ENCODE assay signal across 8 cellular contexts in the genomic region with DNA sequence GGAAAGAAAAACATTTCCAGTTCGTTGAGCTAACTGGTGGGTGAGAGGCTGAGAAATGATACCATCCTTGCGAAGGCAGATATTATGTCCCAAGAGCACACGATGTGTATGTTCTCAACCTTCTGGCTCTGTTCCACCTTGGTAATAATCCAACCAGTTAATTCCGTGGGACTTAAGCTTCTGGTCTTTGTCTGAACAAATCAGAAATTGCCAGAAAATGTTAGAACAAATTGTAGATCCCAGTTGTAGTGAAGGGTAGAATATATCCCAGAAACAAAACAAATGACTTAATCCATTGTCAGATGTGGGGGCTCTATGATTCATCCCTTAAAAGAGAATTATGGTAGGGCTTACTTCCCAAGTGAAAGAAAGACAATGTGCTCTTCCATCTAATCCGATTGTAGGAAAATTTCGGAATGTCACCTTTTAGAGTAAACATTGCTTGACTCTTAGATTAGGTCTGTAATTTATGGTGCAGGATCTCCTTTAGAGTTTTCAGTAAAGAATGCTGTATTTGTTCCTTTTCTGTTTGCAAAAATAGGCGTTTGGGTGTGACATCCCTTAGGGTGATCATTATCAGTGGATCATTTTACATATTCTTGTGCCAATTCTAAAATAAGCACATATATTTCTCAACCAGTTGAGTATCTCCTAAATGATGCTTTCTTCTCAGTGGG.
DNase-seq lines count a peak whose midpoint lies in the region; ATAC-seq and TF ChIP-seq lines count a peak whose summit lies in the region.

No MANE protein-coding gene starts in this region.

- H3K9me3 ChIP-seq in muscle layer of duodenum (ENCODE audit: control insufficient read depth in 1 of 2, low read length in 2 of 2), result no peaks in the 10 kb centered on the region

- H3K27ac ChIP-seq in muscle layer of duodenum (ENCODE audit: low read length), result peak overlapping the region; percentile 97

- peaks cover 0 to 21% of the 10 kb centered on the region in 2 donors for H3K36me3 ChIP-seq in muscle layer of duodenum (ENCODE audit: control insufficient read depth in 1 of 2, insufficient read depth in 2 of 2, low read length in 2 of 2)

- peaks cover 3 to 13% of the 10 kb centered on the region in 2 donors for H3K4me1 ChIP-seq in muscle layer of duodenum (ENCODE audit: control insufficient read depth in 1 of 2, insufficient read depth in 2 of 2, low read length in 2 of 2)

- peak; percentile 86 for DNase-seq in Caki2 (ENCODE audit: low read depth)
- peak; percentile 92 for DNase-seq in NCI-H2171 treated with DMSO at 0.1 percent for 48 hours (lab: John Stamatoyannopoulos, UW)
- DNase-seq in choroid plexus epithelial cell (ENCODE audit: low read depth), result peak; percentile 100
- DNase-seq in NOMO-1 (lab: John Stamatoyannopoulos, UW; ENCODE audit: unreplicated experiment in 2 of 2), result no peak
- no peak for DNase-seq in GDM1 (lab: John Stamatoyannopoulos, UW)

- ATAC-seq in GM19035 (IDR thresholded peaks at IDR 0.05; ENCODE audit: unreplicated experiment) (no peak), HG02870 (IDR thresholded peaks at IDR 0.05; ENCODE audit: unreplicated experiment) (no peak)

- peak overlapping the region; percentile 20 for H3K4me3 ChIP-seq in choroid plexus epithelial cell (ENCODE audit: low read depth, low read length)
- H3K4me3 ChIP-seq in muscle layer of duodenum (ENCODE audit: low read depth in 1 of 2, low read length in 2 of 2), result peak overlapping the region; percentile 10 to 55

- H3K27me3 ChIP-seq in muscle layer of duodenum (ENCODE audit: low read depth, low read length), result no peaks in the 10 kb centered on the region

- TF ChIP-seq CTCF in choroid plexus epithelial cell (conservative IDR thresholded peaks at IDR 0.05; ENCODE audit: low read depth, low read length), result no peak

- in situ Hi-C loops in Caki2 (cut with HindIII; ENCODE audit: low pct_unique_long_range_greater_than_20kb, low sequenced_read_pairs), result no loop called here

Comparison
In these comparisons a context has a peak if more than half of its experiments do, and no peak if none do; other contexts are left out.
1. DNase-seq: peak in Caki2 (single experiment), NCI-H2171 treated with DMSO at 0.1 percent for 48 hours (single experiment) and choroid plexus epithelial cell (single experiment); none in NOMO-1 (0 of 2) and GDM1 (single experiment).